Comparison of ENCODE assay signal across 16 cellular contexts in genomic region chr6:147712841-147713240, GRCh38.
A peak's percentile ranks its signal among the peaks of the same experiment; 100 is the strongest.
DNase-seq lines count a peak whose midpoint lies in the region; ATAC-seq and TF ChIP-seq lines count a peak whose summit lies in the region.
"Had no signal": no experiment of that assay in that cellular context is flagged by ENCODE, and none has a peak within 500 bp of the region (broad histone marks: within the 10 kb centered on the region; RNA-seq: fewer than 3 reads in every experiment).

No MANE protein-coding gene starts in this region.

- no peaks in the 10 kb centered on the region for H3K9me1 ChIP-seq in IMR-90 (ENCODE audit: insufficient read depth, low read length)

- no peak for TF ChIP-seq RAD21 in IMR-90 (IDR thresholded peaks at IDR 0.05; ENCODE audit: low read length)

- POLR2A ChIA-PET in IMR-90 (lab: Charles Lee; ENCODE audit: unreplicated experiment): no interaction called here
- POLR2A ChIA-PET in Caco-2 (lab: Charles Lee): no interaction called here

- intact Hi-C loops in IMR-90 (cut with micrococcal nuclease) (no loop called here), left lung (cut with DNase I) (no loop called here), Caco-2 (cut with micrococcal nuclease; ENCODE audit: unreplicated experiment) (no loop called here)

- H3K36me3 Mint-ChIP-seq in Caco-2 (ENCODE audit: insufficient read depth, unreplicated experiment): no peaks in the 10 kb centered on the region

- WGBS in IMR-90 (ENCODE audit: extremely low coverage in 2 of 2, insufficient read length in 1 of 2), 2 experiments: no CpG with 5 or more reads among the region's 2 CpGs

- no peak overlapping the region for H2BK20ac ChIP-seq in IMR-90 (ENCODE audit: low read depth, low read length)

- dilution Hi-C loops in IMR-90 (cut with HindIII; ENCODE audit: low sequenced_read_pairs, unreplicated experiment): no loop called here

- H3K18ac ChIP-seq in IMR-90 (ENCODE audit: low read depth, low read length): no peak overlapping the region

- H3K79me1 ChIP-seq in IMR-90 (ENCODE audit: low read depth in 1 of 2, low read length in 2 of 2): no peaks in the 10 kb centered on the region

- no peak overlapping the region for H3K23ac ChIP-seq in IMR-90 (ENCODE audit: low read depth, low read length)

- no peaks in the 10 kb centered on the region for H3K27me3 Mint-ChIP-seq in Caco-2 (ENCODE audit: insufficient read depth, unreplicated experiment)
- H3K27me3 Mint-ChIP-seq: B cell; CD4-positive, alpha-beta T cell had no signal

- no peak overlapping the region for H3K9ac ChIP-seq in IMR-90 (ENCODE audit: low read depth, low read length)
- H3K9ac ChIP-seq: GM23248 had no signal

- H4K91ac ChIP-seq in IMR-90 (ENCODE audit: insufficient read depth, low read depth, low read length): no peak overlapping the region

- no peaks in the 10 kb centered on the region for H3K36me3 ChIP-seq in IMR-90 (ENCODE audit: control insufficient read depth, insufficient read depth, low read length)
- H3K36me3 ChIP-seq in brain microvascular endothelial cell (replicated peaks): no peaks in the 10 kb centered on the region
- H3K36me3 ChIP-seq in left lung: no peaks in the 10 kb centered on the region
- no peaks in the 10 kb centered on the region for H3K36me3 ChIP-seq in Caco-2 (ENCODE audit: control insufficient read depth, insufficient read depth, low read length)

- TF ChIP-seq CTCF in IMR-90 (conservative IDR thresholded peaks at IDR 0.05; ENCODE audit: low read depth, low read length) (no peak), brain microvascular endothelial cell (IDR thresholded peaks at IDR 0.05; ENCODE audit: low read depth, low read length, missing control alignments) (no peak), left lung (IDR thresholded peaks at IDR 0.05) (no peak), Caco-2 (IDR thresholded peaks at IDR 0.05; ENCODE audit: insufficient read depth in 1 of 2, low read depth in 1 of 2, low read length in 1 of 2, severe bottlenecking in 1 of 2, unreplicated experiment in 1 of 2) (no peak)

- H3K4me3 Mint-ChIP-seq in Caco-2 (ENCODE audit: unreplicated experiment): no peak overlapping the region
- H3K4me3 Mint-ChIP-seq: B cell; CD4-positive, alpha-beta T cell had no signal

- no peak overlapping the region for H2AFZ ChIP-seq in IMR-90 (replicated peaks; ENCODE audit: low read length, poor library complexity)
- H2AFZ ChIP-seq: GM23248 had no signal

- no peak overlapping the region for H3K14ac ChIP-seq in IMR-90 (replicated peaks; ENCODE audit: low read depth, low read length)

- H3K56ac ChIP-seq in IMR-90 (ENCODE audit: extremely low read depth, insufficient read depth, low read length): no peak overlapping the region

- DNase-seq in IMR-90: peak; percentile 40
- DNase-seq in brain microvascular endothelial cell: peak; percentile 41
- DNase-seq in kidney tubule cell (ENCODE audit: low spot score): peak; percentile 42
- no peak for DNase-seq in left lung
- DNase-seq in Caco-2: no peak
- DNase-seq: C1 segment of cervical spinal cord; CD4-positive, alpha-beta T cell; DMS153; DMS79 treated with DMSO at 0.1 percent for 48 hours; GF-D8; GM23248 had no signal

- H3K4me2 ChIP-seq in IMR-90 (ENCODE audit: low read depth, low read length): no peak overlapping the region

- peaks cover 9% of the 10 kb centered on the region for H3K9me3 Mint-ChIP-seq in Caco-2 (ENCODE audit: unreplicated experiment)

- H2BK120ac ChIP-seq in IMR-90 (ENCODE audit: low read depth, low read length): no peak overlapping the region

- CTCF ChIA-PET in IMR-90 (lab: Yijun Ruan, JAX) (interaction anchor here (0.6 kb wide), 1 partner anchor 9 kb away, joined by 3 read pairs; no protein-coding TSS in a partner anchor), Caco-2 (lab: Charles Lee) (no interaction called here)

- in situ Hi-C loops in IMR-90 (cut with MboI; ENCODE audit: low sequenced_read_pairs): no loop called here
- in situ Hi-C loops in brain microvascular endothelial cell (cut with HindIII; ENCODE audit: low pct_ligation_motif_present, low sequenced_read_pairs): no loop called here

- no peak overlapping the region for H3K4ac ChIP-seq in IMR-90 (ENCODE audit: low read depth, low read length)

- no peak overlapping the region for H2AK9ac ChIP-seq in IMR-90 (replicated peaks; ENCODE audit: low read depth, low read length, poor library complexity)

- H3K27ac Mint-ChIP-seq in Caco-2 (ENCODE audit: unreplicated experiment): no peak overlapping the region
- H3K27ac Mint-ChIP-seq: B cell; CD4-positive, alpha-beta T cell had no signal

- no peak for TF ChIP-seq POLR2A in IMR-90 (IDR thresholded peaks at IDR 0.05; ENCODE audit: low read depth, low read length)

- H3K4me1 ChIP-seq in IMR-90 (ENCODE audit: control insufficient read depth, insufficient read depth, low read length) (no peaks in the 10 kb centered on the region), left lung (no peaks in the 10 kb centered on the region), Caco-2 (peaks cover 28% of the 10 kb centered on the region)

- H4K20me1 ChIP-seq in IMR-90 (ENCODE audit: insufficient read depth, low read length): no peaks in the 10 kb centered on the region

- no peak overlapping the region for H2BK15ac ChIP-seq in IMR-90 (ENCODE audit: low read depth, low read length)

- no peaks in the 10 kb centered on the region; the same call in none of the 2 replicates for H3K27me3 ChIP-seq in IMR-90 (ENCODE audit: control insufficient read depth, insufficient read depth, low read length)
- H3K27me3 ChIP-seq in brain microvascular endothelial cell (replicated peaks): no peaks in the 10 kb centered on the region
- no peaks in the 10 kb centered on the region for H3K27me3 ChIP-seq in left lung
- no peaks in the 10 kb centered on the region for H3K27me3 ChIP-seq in Caco-2 (replicated peaks; ENCODE audit: control insufficient read depth, insufficient read depth, low read length)

- H3K9me3 ChIP-seq in IMR-90 (ENCODE audit: control insufficient read depth, insufficient read depth, low read length) (no peaks in the 10 kb centered on the region), left lung (peaks cover 0 to 9% of the 10 kb centered on the region in 2 donors), Caco-2 (no peaks in the 10 kb centered on the region)

- no peak overlapping the region for H3K27ac ChIP-seq in IMR-90 (ENCODE audit: insufficient read depth, low read length)
- H3K27ac ChIP-seq in brain microvascular endothelial cell: no peak overlapping the region
- no peak overlapping the region for H3K27ac ChIP-seq in left lung
- H3K27ac ChIP-seq: GM23248 had no signal

- no peak overlapping the region for H4K8ac ChIP-seq in IMR-90 (ENCODE audit: low read depth in 2 of 2, low read length in 2 of 2)

- ATAC-seq in IMR-90 (ENCODE audit: low read depth): no peak
- ATAC-seq in GM19023 (IDR thresholded peaks at IDR 0.05; ENCODE audit: unreplicated experiment): no peak
- ATAC-seq in left lung: no peak
- ATAC-seq in GM21619 (IDR thresholded peaks at IDR 0.05; ENCODE audit: unreplicated experiment): no peak
- ATAC-seq: HCT116, HepG2 had no signal

- no peak overlapping the region for H3K4me3 ChIP-seq in IMR-90 (ENCODE audit: insufficient read depth, low read depth, low read length)
- no peak overlapping the region for H3K4me3 ChIP-seq in brain microvascular endothelial cell (ENCODE audit: low read depth, low read length)
- H3K4me3 ChIP-seq in left lung: no peak overlapping the region
- H3K4me3 ChIP-seq in Caco-2 (ENCODE audit: low read depth, low read length): no peak overlapping the region
- H3K4me3 ChIP-seq: GM23248 had no signal

- H2BK5ac ChIP-seq in IMR-90 (ENCODE audit: low read depth, low read length, poor library complexity, severe bottlenecking): no peak overlapping the region

- H4K5ac ChIP-seq in IMR-90 (ENCODE audit: low read depth, low read length): no peak overlapping the region

- peaks cover 30% of the 10 kb centered on the region for H3K4me1 Mint-ChIP-seq in Caco-2 (ENCODE audit: low read depth, unreplicated experiment)
- H3K4me1 Mint-ChIP-seq: B cell had no signal

- BruUV-seq in IMR-90 (replicated peaks; lab: Mats Ljungman, UMichigan) (no TSS peak), Caco-2 (replicated peaks; lab: Mats Ljungman, UMichigan) (no TSS peak)

- H2AK5ac ChIP-seq in IMR-90 (ENCODE audit: low read depth, low read length): no peak overlapping the region

TF ChIP-seq in IMR-90, 13 proteins besides CTCF, POLR2A, EP300 and RAD21:
- TF ChIP-seq MXI1 (IDR thresholded peaks at IDR 0.05; ENCODE audit: borderline replicate concordance, low read depth, low read length): no peak
- TF ChIP-seq CHD1 (IDR thresholded peaks at IDR 0.05; ENCODE audit: low read depth, low read length): no peak
- TF ChIP-seq ELK1 (IDR thresholded peaks at IDR 0.05; ENCODE audit: borderline replicate concordance, low read depth, low read length): no peak
- TF ChIP-seq USF2 (IDR thresholded peaks at IDR 0.05; ENCODE audit: low read depth, low read length): no peak
- TF ChIP-seq MAZ (IDR thresholded peaks at IDR 0.05; ENCODE audit: borderline replicate concordance, low read depth, low read length): no peak
- no peak for TF ChIP-seq RFX5 (IDR thresholded peaks at IDR 0.05; ENCODE audit: low read depth, low read length)
- no peak for TF ChIP-seq RCOR1 (IDR thresholded peaks at IDR 0.05; ENCODE audit: insufficient replicate concordance, low read length)
- no peak for TF ChIP-seq MAFK (IDR thresholded peaks at IDR 0.05; ENCODE audit: low read depth, low read length)
- TF ChIP-seq NFE2L2 (IDR thresholded peaks at IDR 0.05; ENCODE audit: low read depth, low read length): no peak
- TF ChIP-seq FOS (IDR thresholded peaks at IDR 0.05; ENCODE audit: low read depth, low read length): no peak
- TF ChIP-seq BHLHE40 (IDR thresholded peaks at IDR 0.05; ENCODE audit: low read depth, low read length): no peak
- no peak for TF ChIP-seq CEBPB (IDR thresholded peaks at IDR 0.05; ENCODE audit: low read depth, low read length)
- TF ChIP-seq SMC3 (IDR thresholded peaks at IDR 0.05; ENCODE audit: low read depth, low read length): no peak

Comparison
In these comparisons a context has a peak if more than half of its experiments do, and no peak if none do; other contexts are left out.
1. DNase-seq: peak in IMR-90 (single experiment), brain microvascular endothelial cell (single experiment) and kidney tubule cell (single experiment); none in left lung (0 of 2) and Caco-2 (0 of 2).